1 cellular context compared by ENCODE assay signal in genomic region chrX:2397229-2397628, GRCh38.
TF ChIP-seq lines count a peak whose summit lies in the region.

No MANE protein-coding gene starts in this region.

TF ChIP-seq in HCT116, 20 proteins besides CTCF, POLR2A, EP300 and RAD21 (continued from another document):
- TF ChIP-seq SIN3A (IDR thresholded peaks at IDR 0.05; ENCODE audit: low read depth) = no peak
- no peak for TF ChIP-seq CEBPB (IDR thresholded peaks at IDR 0.05; ENCODE audit: low read depth)
- no peak for TF ChIP-seq MAX (IDR thresholded peaks at IDR 0.05)
- TF ChIP-seq ZFX (IDR thresholded peaks at IDR 0.05) = no peak
- TF ChIP-seq EZH2phosphoT487 (IDR thresholded peaks at IDR 0.05; ENCODE audit: borderline replicate concordance) = no peak
- TF ChIP-seq, protein P1, sequence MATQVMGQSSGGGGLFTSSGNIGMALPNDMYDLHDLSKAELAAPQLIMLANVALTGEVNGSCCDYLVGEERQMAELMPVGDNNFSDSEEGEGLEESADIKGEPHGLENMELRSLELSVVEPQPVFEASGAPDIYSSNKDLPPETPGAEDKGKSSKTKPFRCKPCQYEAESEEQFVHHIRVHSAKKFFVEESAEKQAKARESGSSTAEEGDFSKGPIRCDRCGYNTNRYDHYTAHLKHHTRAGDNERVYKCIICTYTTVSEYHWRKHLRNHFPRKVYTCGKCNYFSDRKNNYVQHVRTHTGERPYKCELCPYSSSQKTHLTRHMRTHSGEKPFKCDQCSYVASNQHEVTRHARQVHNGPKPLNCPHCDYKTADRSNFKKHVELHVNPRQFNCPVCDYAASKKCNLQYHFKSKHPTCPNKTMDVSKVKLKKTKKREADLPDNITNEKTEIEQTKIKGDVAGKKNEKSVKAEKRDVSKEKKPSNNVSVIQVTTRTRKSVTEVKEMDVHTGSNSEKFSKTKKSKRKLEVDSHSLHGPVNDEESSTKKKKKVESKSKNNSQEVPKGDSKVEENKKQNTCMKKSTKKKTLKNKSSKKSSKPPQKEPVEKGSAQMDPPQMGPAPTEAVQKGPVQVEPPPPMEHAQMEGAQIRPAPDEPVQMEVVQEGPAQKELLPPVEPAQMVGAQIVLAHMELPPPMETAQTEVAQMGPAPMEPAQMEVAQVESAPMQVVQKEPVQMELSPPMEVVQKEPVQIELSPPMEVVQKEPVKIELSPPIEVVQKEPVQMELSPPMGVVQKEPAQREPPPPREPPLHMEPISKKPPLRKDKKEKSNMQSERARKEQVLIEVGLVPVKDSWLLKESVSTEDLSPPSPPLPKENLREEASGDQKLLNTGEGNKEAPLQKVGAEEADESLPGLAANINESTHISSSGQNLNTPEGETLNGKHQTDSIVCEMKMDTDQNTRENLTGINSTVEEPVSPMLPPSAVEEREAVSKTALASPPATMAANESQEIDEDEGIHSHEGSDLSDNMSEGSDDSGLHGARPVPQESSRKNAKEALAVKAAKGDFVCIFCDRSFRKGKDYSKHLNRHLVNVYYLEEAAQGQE (IDR thresholded peaks at IDR 0.05; ENCODE audit: low read depth) = no peak
- TF ChIP-seq FOSL1 (IDR thresholded peaks at IDR 0.05; ENCODE audit: low read depth) = no peak
- no peak for TF ChIP-seq ELF1 (IDR thresholded peaks at IDR 0.05; ENCODE audit: borderline replicate concordance, low read depth)
